ENCODE assay signal across 10 cellular contexts in genomic region chr2:26769501-26769850, GRCh38. TPM values are rescaled to one million over a fixed set of nuclear protein-coding genes. Genes with fewer than 3 reads are reported as not detected.
DNase-seq lines count a peak whose midpoint lies in the region; ATAC-seq, FAIRE-seq and TF ChIP-seq lines count a peak whose summit lies in the region.
"Had no signal": no experiment of that assay in that cellular context is flagged by ENCODE, and none has a peak within 500 bp of the region (broad histone marks: within the 10 kb centered on the region; RNA-seq: fewer than 3 reads in every experiment).

No MANE protein-coding gene starts in this region.

- H3K27ac Mint-ChIP-seq in astrocyte (ENCODE audit: unreplicated experiment): peak overlapping the region; percentile 7

- H3K4me3 Mint-ChIP-seq in astrocyte (ENCODE audit: unreplicated experiment): no peak overlapping the region

- H3K4me1 Mint-ChIP-seq in astrocyte (ENCODE audit: low read depth, unreplicated experiment): peaks cover 22% of the 10 kb centered on the region

- peaks cover 5% of the 10 kb centered on the region for H3K36me3 Mint-ChIP-seq in astrocyte (ENCODE audit: low read depth, unreplicated experiment)

- DNase-seq in astrocyte (ENCODE audit: low read depth): no peak
- DNase-seq in medulla oblongata (ENCODE audit: extremely low spot score): peak; percentile 61
- DNase-seq in substantia nigra (lab: John Stamatoyannopoulos, UW): peak in 12 of 49 donors; percentile 29 to 72 (median 46)
- DNase-seq in BE2C: no peak
- DNase-seq in NCI-H748 treated with DMSO at 0.1 percent for 48 hours (lab: John Stamatoyannopoulos, UW): no peak

- no peaks in the 10 kb centered on the region for H3K27me3 Mint-ChIP-seq in astrocyte (ENCODE audit: low read depth, unreplicated experiment)

- H3K27me3 ChIP-seq in Loucy (ENCODE audit: insufficient read depth, low read length, poor library complexity, severe bottlenecking) (no peaks in the 10 kb centered on the region), astrocyte (ENCODE audit: insufficient read depth, low read length) (no peaks in the 10 kb centered on the region), BE2C (no peaks in the 10 kb centered on the region)
- H3K27me3 ChIP-seq: ovary had no signal

- H3K79me2 ChIP-seq in Loucy (ENCODE audit: insufficient read depth, low read length): peaks cover 32% of the 10 kb centered on the region
- peaks cover 90% of the 10 kb centered on the region for H3K79me2 ChIP-seq in astrocyte (ENCODE audit: insufficient read depth, low read length)

- no peaks in the 10 kb centered on the region for H3K9me3 ChIP-seq in Loucy (ENCODE audit: insufficient read depth, low read depth, low read length)
- H3K9me3 ChIP-seq in astrocyte (ENCODE audit: insufficient read depth, low read depth, low read length): no peaks in the 10 kb centered on the region
- no peaks in the 10 kb centered on the region for H3K9me3 ChIP-seq in BE2C
- H3K9me3 ChIP-seq: ovary had no signal

- no peak for FAIRE-seq in astrocyte (lab: Jason Lieb, UNC)
- FAIRE-seq: colon had no signal

- H2AFZ ChIP-seq in Loucy (ENCODE audit: low read length): no peak overlapping the region
- no peak overlapping the region for H2AFZ ChIP-seq in astrocyte (ENCODE audit: low read depth, low read length)

- H3K9me3 Mint-ChIP-seq in astrocyte (ENCODE audit: unreplicated experiment): no peaks in the 10 kb centered on the region

- H3K9ac ChIP-seq in Loucy (ENCODE audit: low read depth, low read length, poor library complexity, severe bottlenecking) (peak overlapping the region; percentile 45), astrocyte (ENCODE audit: low read length) (peak overlapping the region; percentile 17)

- no peaks in the 10 kb centered on the region for H3K9me2 ChIP-seq in Loucy (replicated peaks; ENCODE audit: low read depth, low read length)

- no peak for TF ChIP-seq CTCF in Loucy (conservative IDR thresholded peaks at IDR 0.05; ENCODE audit: low read length)
- no peak for TF ChIP-seq CTCF in astrocyte (IDR thresholded peaks at IDR 0.05; ENCODE audit: insufficient read depth, low read depth, low read length)
- TF ChIP-seq CTCF in BE2C (IDR thresholded peaks at IDR 0.05; ENCODE audit: low read depth, low read length): no peak

- H3K4me2 ChIP-seq in Loucy (ENCODE audit: low read depth, low read length, poor library complexity, severe bottlenecking) (peak overlapping the region; percentile 48), astrocyte (ENCODE audit: low read length) (peak overlapping the region; percentile 14)

- H4K20me1 ChIP-seq in Loucy (ENCODE audit: insufficient read depth, low read length, poor library complexity, severe bottlenecking) (peaks cover 12% of the 10 kb centered on the region), astrocyte (ENCODE audit: insufficient read depth, low read length) (peaks cover 92% of the 10 kb centered on the region)

- no peak for ATAC-seq in GM18511 (IDR thresholded peaks at IDR 0.05; ENCODE audit: unreplicated experiment)

- H3K4me1 ChIP-seq in Loucy (ENCODE audit: insufficient read depth, low read length, poor library complexity, severe bottlenecking) (peaks cover 56% of the 10 kb centered on the region), astrocyte (ENCODE audit: insufficient read depth, low read length) (peaks cover 28% of the 10 kb centered on the region), BE2C (peaks cover 19% of the 10 kb centered on the region)

- H3F3A ChIP-seq in Loucy (ENCODE audit: low read depth): no peaks in the 10 kb centered on the region

- H3K27ac ChIP-seq in astrocyte (ENCODE audit: low read depth, low read length): no peak overlapping the region
- peak overlapping the region; percentile 30 for H3K27ac ChIP-seq in substantia nigra (ENCODE audit: low read depth, low read length, poor library complexity, severe bottlenecking)
- H3K27ac ChIP-seq: SK-N-MC had no signal

- no peak overlapping the region for H3K4me3 ChIP-seq in Loucy (ENCODE audit: low read length, poor library complexity, severe bottlenecking)
- no peak overlapping the region for H3K4me3 ChIP-seq in astrocyte (ENCODE audit: insufficient read depth, low read depth, low read length)
- no peak overlapping the region for H3K4me3 ChIP-seq in BE2C (ENCODE audit: low read depth, low read length)
- H3K4me3 ChIP-seq: ovary, SK-N-MC had no signal

- H3K36me3 ChIP-seq in Loucy (ENCODE audit: insufficient read depth, low read length) (no peaks in the 10 kb centered on the region; the same call in 1 of the 2 replicates), astrocyte (ENCODE audit: insufficient read depth, low read length) (peaks cover 2% of the 10 kb centered on the region), BE2C (peaks cover 9% of the 10 kb centered on the region)
- H3K36me3 ChIP-seq: ovary had no signal

RNA-seq across cellular contexts. Expression of gene SLC35F6, which starts 5.4 kb away (rescaled TPM):
- total RNA-seq in astrocyte: 41.9 and 42.5 TPM in 2 replicates
- polyA plus RNA-seq in BE2C (2012; ENCODE audit: insufficient read depth, insufficient read length, low read depth): 20.8 TPM

RNA-seq across cellular contexts. Expression of gene CENPA, which starts 16.4 kb away (rescaled TPM):
- total RNA-seq in astrocyte: 0.75 and 2.7 TPM in 2 replicates
- 3.7 TPM for polyA plus RNA-seq in BE2C (2012; ENCODE audit: insufficient read depth, insufficient read length, low read depth)
